Comparison of ENCODE assay signal across 8 cellular contexts in genomic region chr2:54673501-54673998, GRCh38. TPM values are rescaled to one million over a fixed set of nuclear protein-coding genes. Genes with fewer than 3 reads are reported as not detected.
DNase-seq lines count a peak whose midpoint lies in the region; ATAC-seq and TF ChIP-seq lines count a peak whose summit lies in the region.

No MANE protein-coding gene starts in this region.

- no peaks in the 10 kb centered on the region for H3K79me2 ChIP-seq in GM23338 (replicated peaks; ENCODE audit: insufficient read depth)

- CTCF ChIA-PET in Caco-2 (lab: Charles Lee), result interaction anchor here (1.6 kb wide), 1 partner anchor 31 kb away, joined by 5 read pairs; no protein-coding TSS in a partner anchor
- CTCF ChIA-PET in Panc1 (lab: Charles Lee), result interaction anchor here (0.6 kb wide), 1 partner anchor 17 kb away, joined by 3 read pairs; no protein-coding TSS in a partner anchor

- H3K27ac ChIP-seq in GM23338 (ENCODE audit: low read depth) (peak overlapping the region; percentile 69), Panc1 (ENCODE audit: low read length) (no peak overlapping the region), dorsolateral prefrontal cortex (peak overlapping the region; percentile 24 to 96 (median 82)), upper lobe of right lung (peak overlapping the region; percentile 84)

- no peak for TF ChIP-seq CTCF in Caco-2 (IDR thresholded peaks at IDR 0.05; ENCODE audit: insufficient read depth in 1 of 2, low read depth in 1 of 2, low read length in 1 of 2, severe bottlenecking in 1 of 2, unreplicated experiment in 1 of 2)
- TF ChIP-seq CTCF in GM23338 (conservative IDR thresholded peaks at IDR 0.05; ENCODE audit: low read depth in 2 of 2), result no peak
- TF ChIP-seq CTCF in Panc1 (IDR thresholded peaks at IDR 0.05), result no peak
- no peak for TF ChIP-seq CTCF in dorsolateral prefrontal cortex (IDR thresholded peaks at IDR 0.05 in 54 of 56, conservative IDR thresholded peaks at IDR 0.05 in 2 of 56; ENCODE audit: low read depth in 1 of 56, partially characterized antibody in 56 of 56)
- TF ChIP-seq CTCF in upper lobe of right lung (IDR thresholded peaks at IDR 0.05), result no peak

- no peak overlapping the region for H2AFZ ChIP-seq in GM23338

- no peaks in the 10 kb centered on the region for H3F3A ChIP-seq in GM23338 (replicated peaks; ENCODE audit: low read depth)

- 0 out of 2 replicates have a peak, but pooled peaks cover 2% of the 10 kb centered on the region for H4K20me1 ChIP-seq in GM23338 (replicated peaks; ENCODE audit: insufficient read depth)

- H3K4me3 ChIP-seq in Caco-2 (ENCODE audit: low read depth, low read length) (no peak overlapping the region), GM23338 (no peak overlapping the region), Panc1 (ENCODE audit: low read depth in 2 of 2, low read length in 2 of 2) (no peak overlapping the region), dorsolateral prefrontal cortex (peak overlapping the region in 6 of 59 donors; percentile 4 to 28 (median 14)), upper lobe of right lung (peak overlapping the region; percentile 6)

- no peaks in the 10 kb centered on the region for H3K27me3 Mint-ChIP-seq in Caco-2 (ENCODE audit: insufficient read depth, unreplicated experiment)
- H3K27me3 Mint-ChIP-seq in GM23338 (ENCODE audit: insufficient read depth, low read depth, poor library complexity), result peaks cover 7% of the 10 kb centered on the region
- no peaks in the 10 kb centered on the region for H3K27me3 Mint-ChIP-seq in naive B cell

- H3K27me3 ChIP-seq in Caco-2 (replicated peaks; ENCODE audit: control insufficient read depth, insufficient read depth, low read length) (no peaks in the 10 kb centered on the region), GM23338 (ENCODE audit: insufficient read depth) (no peaks in the 10 kb centered on the region), Panc1 (ENCODE audit: control insufficient read depth, insufficient read depth, low read length) (no peaks in the 10 kb centered on the region), dorsolateral prefrontal cortex (no peaks in the 10 kb centered on the region), upper lobe of right lung (no peaks in the 10 kb centered on the region)

- no peaks in the 10 kb centered on the region for H3K9me2 ChIP-seq in GM23338 (ENCODE audit: insufficient read depth)

- POLR2A ChIA-PET in Caco-2 (lab: Charles Lee) (interaction anchor here (1.4 kb wide), 1 partner anchor 18 kb away, joined by 6 read pairs; no protein-coding TSS in a partner anchor), Panc1 (lab: Charles Lee) (interaction anchor here (0.6 kb wide), 1 partner anchor 204 kb away, joined by 3 read pairs; no protein-coding TSS in a partner anchor)

- peaks cover 5% of the 10 kb centered on the region; the same call in 1 of the 2 replicates for H3K36me3 ChIP-seq in Caco-2 (ENCODE audit: control insufficient read depth, insufficient read depth, low read length)
- peaks cover 10% of the 10 kb centered on the region for H3K36me3 ChIP-seq in GM23338 (ENCODE audit: insufficient read depth)
- peaks cover 3% of the 10 kb centered on the region; the same call in 1 of the 2 replicates for H3K36me3 ChIP-seq in Panc1 (ENCODE audit: control insufficient read depth, insufficient read depth, low read length)
- peaks cover 20% of the 10 kb centered on the region for H3K36me3 ChIP-seq in upper lobe of right lung

- intact Hi-C loops in Caco-2 (cut with micrococcal nuclease; ENCODE audit: unreplicated experiment), result no loop called here
- intact Hi-C loops in Panc1 (cut with micrococcal nuclease; ENCODE audit: unreplicated experiment), result no loop called here
- intact Hi-C loops in dorsolateral prefrontal cortex (cut with DNase I), result loop anchor here in 1 of 2 donors (5.0 kb wide), 1 partner anchor 341 kb away; a partner anchor contains a TSS
- intact Hi-C loops in upper lobe of right lung (cut with DNase I), result no loop called here

- H3K27ac Mint-ChIP-seq in Caco-2 (ENCODE audit: unreplicated experiment) (peak overlapping the region; percentile 47), GM23338 (peak overlapping the region; percentile 73), naive B cell (peak overlapping the region in 5 of 6 donors; percentile 29 to 97 (median 82))

- no TSS peak for BruUV-seq in Caco-2 (replicated peaks; lab: Mats Ljungman, UMichigan)
- no TSS peak for BruUV-seq in Panc1 (replicated peaks; lab: Mats Ljungman, UMichigan)

- DNase-seq in Caco-2 (no peak), GM23338 (ENCODE audit: low spot score) (no peak), Panc1 (ENCODE audit: low read depth, low spot score) (no peak), dorsolateral prefrontal cortex (peak in 1 of 10 donors; percentile 50), naive B cell (no peak), upper lobe of right lung (peak; percentile 87), NCI-H510A treated with DMSO at 0.1 percent for 48 hours (lab: John Stamatoyannopoulos, UW) (no peak), NCI-H2107 treated with DMSO at 0.1 percent for 48 hours (lab: John Stamatoyannopoulos, UW; ENCODE audit: unreplicated experiment) (no peak)

- H3K4me3 Mint-ChIP-seq in Caco-2 (ENCODE audit: unreplicated experiment) (no peak overlapping the region), GM23338 (no peak overlapping the region), naive B cell (peak overlapping the region in 7 of 8 donors; percentile 35 to 77 (median 58))

- H3K4me2 ChIP-seq in GM23338, result no peak overlapping the region

- H3K36me3 Mint-ChIP-seq in Caco-2 (ENCODE audit: insufficient read depth, unreplicated experiment) (peaks cover 94% of the 10 kb centered on the region), GM23338 (ENCODE audit: low read depth) (peaks cover 15% of the 10 kb centered on the region; the same call in 2 of the 3 replicates), naive B cell (peaks cover 0 to 13% of the 10 kb centered on the region in 2 donors)

- in situ Hi-C loops in Panc1 (cut with HindIII; ENCODE audit: low pct_unique_long_range_greater_than_20kb, low sequenced_read_pairs), result no loop called here

- H3K9me3 Mint-ChIP-seq in Caco-2 (ENCODE audit: unreplicated experiment) (no peaks in the 10 kb centered on the region), GM23338 (no peaks in the 10 kb centered on the region), naive B cell (no peaks in the 10 kb centered on the region)

- H3K4me1 ChIP-seq in Caco-2, result peaks cover 41% of the 10 kb centered on the region
- H3K4me1 ChIP-seq in GM23338 (ENCODE audit: insufficient read depth), result peaks cover 8% of the 10 kb centered on the region
- no peaks in the 10 kb centered on the region for H3K4me1 ChIP-seq in Panc1 (ENCODE audit: control insufficient read depth, insufficient read depth, low read length)
- H3K4me1 ChIP-seq in upper lobe of right lung, result peaks cover 56% of the 10 kb centered on the region

- H3K9me3 ChIP-seq in Caco-2 (no peaks in the 10 kb centered on the region), Panc1 (ENCODE audit: control insufficient read depth, insufficient read depth, low read depth, low read length) (no peaks in the 10 kb centered on the region), upper lobe of right lung (no peaks in the 10 kb centered on the region)

- H3K4me1 Mint-ChIP-seq in Caco-2 (ENCODE audit: low read depth, unreplicated experiment), result peaks cover 26% of the 10 kb centered on the region
- peaks cover 16% of the 10 kb centered on the region for H3K4me1 Mint-ChIP-seq in GM23338
- peaks cover 16 to 34% (median 21%) of the 10 kb centered on the region in 3 donors for H3K4me1 Mint-ChIP-seq in naive B cell

- ATAC-seq in GM23338 (peak; percentile 52), Panc1 (peak; percentile 34; the same call in 1 of the 2 replicates), naive B cell (ENCODE audit: low read depth in 2 of 2) (peak; percentile 61 to 62), upper lobe of right lung (peak; percentile 85)

TF ChIP-seq in GM23338, 12 proteins besides CTCF, POLR2A, EP300 and RAD21 (continues in another document):
- no peak for TF ChIP-seq ETS1 (IDR thresholded peaks at IDR 0.05)
- TF ChIP-seq REST (IDR thresholded peaks at IDR 0.05; ENCODE audit: unreplicated experiment), result no peak

RNA-seq across cellular contexts. Expression of gene EML6, which starts 49.9 kb away (rescaled TPM):
- total RNA-seq in Caco-2 (2022), result 5.2 and 9.7 TPM in 2 replicates
- 1.1 and 6.2 TPM in 2 replicates for total RNA-seq in GM23338 (2014; rRNA removed; shearing (Covaris generic))
- polyA plus RNA-seq in GM23338 (2016; fragmentation: Nextera tagmentation; extraction: Ambion mirVana), result 1.6 and 2.7 TPM in 2 replicates
- 6.3 TPM for total RNA-seq in Panc1 (2021; ENCODE audit: unreplicated experiment)
- polyA plus RNA-seq in Panc1 (2012; ENCODE audit: insufficient read length), result 6.5 TPM
- total RNA-seq in dorsolateral prefrontal cortex, result 10 to 100 TPM; 19.0 to 50.3 (median 33.2) TPM
- under 1 TPM in 5 of 6 donors, not detected in 1; 0.04 to 0.56 (median 0.18) TPM for polyA plus RNA-seq in naive B cell (ENCODE audit: low read depth in 6 of 6)
- total RNA-seq in upper lobe of right lung, result 1.4 TPM

Comparison
In these comparisons a context has a peak if more than half of its experiments do, and no peak if none do; other contexts are left out.
1. H3K4me3 Mint-ChIP-seq: peak in naive B cell (7 of 8); none in Caco-2 (single experiment) and GM23338 (single experiment).
2. ATAC-seq: peak in every context shown above with its lines; median percentile 85 in upper lobe of right lung; 62 in naive B cell; 52 in GM23338; 34 in Panc1.
3. Peak in every context shown above with its lines, with median percentiles within 50 percentile points of each other: H3K27ac Mint-ChIP-seq.